ENCODE assay signal across 8 cellular contexts in genomic region chr19:35702223-35703012, GRCh38. TPM values are rescaled to one million over a fixed set of nuclear protein-coding genes. Genes with fewer than 3 reads are reported as not detected.
DNase-seq lines count a peak whose midpoint lies in the region; ATAC-seq, FAIRE-seq and TF ChIP-seq lines count a peak whose summit lies in the region.

No MANE protein-coding gene starts in this region.

- no peak for TF ChIP-seq POLR2A in endothelial cell of umbilical vein (IDR thresholded peaks at IDR 0.05; ENCODE audit: low read depth, low read length)

- ATAC-seq in GM21360 (IDR thresholded peaks at IDR 0.05; ENCODE audit: unreplicated experiment) = peak; percentile 88

- H3K9me1 ChIP-seq in endothelial cell of umbilical vein (replicated peaks; ENCODE audit: control insufficient read depth, extremely low read depth, insufficient read depth, low read length) = no peaks in the 10 kb centered on the region

- H3K27me3 ChIP-seq in endothelial cell of umbilical vein (ENCODE audit: control insufficient read depth in 2 of 2, insufficient read depth in 2 of 2, low read length in 2 of 2) = no peaks in the 10 kb centered on the region

- no peak overlapping the region for H3K27ac ChIP-seq in endothelial cell of umbilical vein (ENCODE audit: insufficient read depth, low read depth, low read length)

- no peaks in the 10 kb centered on the region for H3K79me2 ChIP-seq in endothelial cell of umbilical vein (ENCODE audit: control insufficient read depth, insufficient read depth, low read length)

- dilution Hi-C loops in endothelial cell of umbilical vein (cut with MboI; ENCODE audit: extremely low pct_ligation_motif_present, low sequenced_read_pairs) = no loop called here

- H3K9ac ChIP-seq in endothelial cell of umbilical vein (replicated peaks; ENCODE audit: extremely low read depth, insufficient read depth, low read length) = no peak overlapping the region

- no peaks in the 10 kb centered on the region for H4K20me1 ChIP-seq in endothelial cell of umbilical vein (replicated peaks; ENCODE audit: control insufficient read depth, extremely low read depth, insufficient read depth, low read length)

- H3K4me3 ChIP-seq in endothelial cell of umbilical vein (replicated peaks in 1 of 3; ENCODE audit: insufficient read depth in 1 of 3, low read depth in 1 of 3, low read length in 3 of 3) = peak overlapping the region; percentile 11 to 45 (median 25)

- no peaks in the 10 kb centered on the region for H3K4me1 ChIP-seq in endothelial cell of umbilical vein (ENCODE audit: control insufficient read depth, extremely low read depth, insufficient read depth, low read length)

- peak; percentile 98 for FAIRE-seq in endothelial cell of umbilical vein (lab: Jason Lieb, UNC)

- TF ChIP-seq CTCF in endothelial cell of umbilical vein (IDR thresholded peaks at IDR 0.05; ENCODE audit: extremely low read depth in 1 of 2, insufficient read depth in 1 of 2, low read depth in 1 of 2, low read length in 2 of 2) = no peak

- CTCF ChIA-PET in endothelial cell of umbilical vein (lab: Charles Lee) = interaction anchor here (0.6 to 2.5 kb wide), 12 partner anchors 8 to 351 kb away, joined by 3 to 12 read pairs (median 4); partner anchors contain the start of gene LIN37

- BruUV-seq in endothelial cell of umbilical vein (replicated peaks; lab: Mats Ljungman, UMichigan) = no TSS peak

- intact Hi-C loops in endothelial cell of umbilical vein (cut with micrococcal nuclease) = loop anchor here (1.0 kb wide), 1 partner anchor 15 kb away; no protein-coding TSS in a partner anchor

- POLR2A ChIA-PET in endothelial cell of umbilical vein (lab: Charles Lee) = no interaction called here

- H2AFZ ChIP-seq in endothelial cell of umbilical vein (ENCODE audit: low read depth, low read length) = peak overlapping the region; percentile 83

- peak overlapping the region; percentile 74 for H3K4me2 ChIP-seq in endothelial cell of umbilical vein (ENCODE audit: insufficient read depth, low read length)

- no peaks in the 10 kb centered on the region for H3K36me3 ChIP-seq in endothelial cell of umbilical vein (ENCODE audit: control insufficient read depth in 2 of 2, extremely low read depth in 1 of 2, insufficient read depth in 2 of 2, low read length in 2 of 2)

- H3K9me3 ChIP-seq in endothelial cell of umbilical vein (replicated peaks; ENCODE audit: control insufficient read depth, insufficient read depth, low read length) = no peaks in the 10 kb centered on the region

- DNase-seq in COLO829 (ENCODE audit: low spot score) = peak; percentile 96
- peak; percentile 99 for DNase-seq in HT-29 (ENCODE audit: low spot score)
- peak; percentile 95 to 96 for DNase-seq in NOMO-1 (lab: John Stamatoyannopoulos, UW; ENCODE audit: unreplicated experiment in 2 of 2)
- peak; percentile 84 for DNase-seq in activated CD8-positive, alpha-beta memory T cell treated with anti-CD3 and anti-CD28 coated beads, Interleukin-2, amount 50 U/mL, for 1 hour (ENCODE audit: extremely low read depth)
- peak; percentile 97 for DNase-seq in endothelial cell of umbilical vein (ENCODE audit: low read depth, low spot score)
- DNase-seq in midbrain (lab: John Stamatoyannopoulos, UW) = peak; percentile 99
- peak; percentile 92 to 93 for DNase-seq in stimulated activated CD8-positive, alpha-beta memory T cell treated with anti-CD3 and anti-CD28 coated beads, Interleukin-15, amount 100 ng/mL, for 48 hours (ENCODE audit: low read depth in 2 of 2)

TF ChIP-seq in endothelial cell of umbilical vein, 7 proteins besides CTCF, POLR2A, EP300 and RAD21:
- no peak for TF ChIP-seq MYC (IDR thresholded peaks at IDR 0.05; ENCODE audit: low read depth, low read length)
- TF ChIP-seq JUN (IDR thresholded peaks at IDR 0.05; ENCODE audit: borderline replicate concordance, insufficient read depth, insufficient read length, low read depth) = no peak
- no peak for TF ChIP-seq EZH2 (IDR thresholded peaks at IDR 0.05; ENCODE audit: borderline replicate concordance, low read depth, low read length, severe bottlenecking)
- no peak for TF ChIP-seq GATA2 (IDR thresholded peaks at IDR 0.05; ENCODE audit: insufficient read depth, insufficient read length, low read depth, low read length)
- TF ChIP-seq MAX (IDR thresholded peaks at IDR 0.05; ENCODE audit: insufficient read depth, insufficient read length) = no peak

RNA-seq across cellular contexts. Expression of gene ZBTB32, which starts 1.9 kb away (rescaled TPM):
- total RNA-seq in HT-29 (2014; rRNA removed; shearing (Covaris generic)) = not detected in 2 replicates
- not detected in 2 replicates for total RNA-seq in endothelial cell of umbilical vein
- polyA plus RNA-seq in endothelial cell of umbilical vein = not detected in 2 replicates
- not detected in 2 replicates for polyA plus RNA-seq in endothelial cell of umbilical vein (2011; cell fraction: cytosol; rRNA removed)
- not detected in 2 replicates for polyA plus RNA-seq in endothelial cell of umbilical vein (2011; cell fraction: nucleus; rRNA removed)
- polyA plus RNA-seq in endothelial cell of umbilical vein (2012) = 0.23 TPM in 1 of 2 replicates, not detected in the other
- not detected in 2 replicates for polyA minus RNA-seq in endothelial cell of umbilical vein
- polyA minus RNA-seq in endothelial cell of umbilical vein (2011; cell fraction: cytosol; rRNA and poly(A)+ RNA removed) = not detected
- polyA minus RNA-seq in endothelial cell of umbilical vein (2011; cell fraction: nucleus; rRNA and poly(A)+ RNA removed) = not detected in 2 replicates

RNA-seq across cellular contexts. Expression of gene KMT2B, which starts 15.4 kb away (rescaled TPM):
- 29.3 and 30.9 TPM in 2 replicates for total RNA-seq in HT-29 (2014; rRNA removed; shearing (Covaris generic))
- 37.2 and 40.0 TPM in 2 replicates for total RNA-seq in endothelial cell of umbilical vein
- polyA plus RNA-seq in endothelial cell of umbilical vein = 28.4 and 30.1 TPM in 2 replicates
- 24.0 and 26.7 TPM in 2 replicates for polyA plus RNA-seq in endothelial cell of umbilical vein (2011; cell fraction: cytosol; rRNA removed)
- 104 and 136 TPM in 2 replicates for polyA plus RNA-seq in endothelial cell of umbilical vein (2011; cell fraction: nucleus; rRNA removed)
- 29.0 and 33.0 TPM in 2 replicates for polyA plus RNA-seq in endothelial cell of umbilical vein (2012)
- 18.3 and 18.8 TPM in 2 replicates for polyA minus RNA-seq in endothelial cell of umbilical vein
- polyA minus RNA-seq in endothelial cell of umbilical vein (2011; cell fraction: cytosol; rRNA and poly(A)+ RNA removed) = 11.7 TPM
- 17.0 and 23.1 TPM in 2 replicates for polyA minus RNA-seq in endothelial cell of umbilical vein (2011; cell fraction: nucleus; rRNA and poly(A)+ RNA removed)

RNA-seq across cellular contexts. Expression of gene UPK1A, which starts 36.1 kb away (rescaled TPM):
- not detected in 2 replicates for total RNA-seq in HT-29 (2014; rRNA removed; shearing (Covaris generic))
- total RNA-seq in endothelial cell of umbilical vein = not detected in 2 replicates
- polyA plus RNA-seq in endothelial cell of umbilical vein = 0.13 TPM in 1 of 2 replicates, not detected in the other
- 0.06 TPM in 1 of 2 replicates, not detected in the other for polyA plus RNA-seq in endothelial cell of umbilical vein (2011; cell fraction: cytosol; rRNA removed)
- 0.22 TPM in 1 of 2 replicates, not detected in the other for polyA plus RNA-seq in endothelial cell of umbilical vein (2011; cell fraction: nucleus; rRNA removed)
- not detected in 2 replicates for polyA plus RNA-seq in endothelial cell of umbilical vein (2012)
- polyA minus RNA-seq in endothelial cell of umbilical vein = not detected in 2 replicates
- not detected for polyA minus RNA-seq in endothelial cell of umbilical vein (2011; cell fraction: cytosol; rRNA and poly(A)+ RNA removed)
- polyA minus RNA-seq in endothelial cell of umbilical vein (2011; cell fraction: nucleus; rRNA and poly(A)+ RNA removed) = not detected in 2 replicates

RNA-seq across cellular contexts. Expression of gene IGFLR1, which starts 39.8 kb away (rescaled TPM):
- 10.0 and 13.4 TPM in 2 replicates for total RNA-seq in HT-29 (2014; rRNA removed; shearing (Covaris generic))
- total RNA-seq in endothelial cell of umbilical vein = 2.6 and 3.4 TPM in 2 replicates
- 7.6 and 11.8 TPM in 2 replicates for polyA plus RNA-seq in endothelial cell of umbilical vein
- polyA plus RNA-seq in endothelial cell of umbilical vein (2011; cell fraction: cytosol; rRNA removed) = 2.3 and 4.5 TPM in 2 replicates
- 3.4 and 4.9 TPM in 2 replicates for polyA plus RNA-seq in endothelial cell of umbilical vein (2011; cell fraction: nucleus; rRNA removed)
- 2.8 and 3.8 TPM in 2 replicates for polyA plus RNA-seq in endothelial cell of umbilical vein (2012)
- 1.1 and 2.8 TPM in 2 replicates for polyA minus RNA-seq in endothelial cell of umbilical vein
- 5.9 TPM for polyA minus RNA-seq in endothelial cell of umbilical vein (2011; cell fraction: cytosol; rRNA and poly(A)+ RNA removed)
- 0.96 and 1.7 TPM in 2 replicates for polyA minus RNA-seq in endothelial cell of umbilical vein (2011; cell fraction: nucleus; rRNA and poly(A)+ RNA removed)

RNA-seq across cellular contexts. Expression of gene U2AF1L4, which starts 42.8 kb away (rescaled TPM):
- total RNA-seq in HT-29 (2014; rRNA removed; shearing (Covaris generic)) = 20.0 and 20.9 TPM in 2 replicates
- 5.6 and 10.5 TPM in 2 replicates for total RNA-seq in endothelial cell of umbilical vein
- 13.5 and 15.0 TPM in 2 replicates for polyA plus RNA-seq in endothelial cell of umbilical vein
- 8.4 and 10.2 TPM in 2 replicates for polyA plus RNA-seq in endothelial cell of umbilical vein (2011; cell fraction: cytosol; rRNA removed)
- 42.0 and 48.4 TPM in 2 replicates for polyA plus RNA-seq in endothelial cell of umbilical vein (2011; cell fraction: nucleus; rRNA removed)
- 7.9 and 8.9 TPM in 2 replicates for polyA plus RNA-seq in endothelial cell of umbilical vein (2012)
- polyA minus RNA-seq in endothelial cell of umbilical vein = 6.2 and 7.0 TPM in 2 replicates
- 6.1 TPM for polyA minus RNA-seq in endothelial cell of umbilical vein (2011; cell fraction: cytosol; rRNA and poly(A)+ RNA removed)
- polyA minus RNA-seq in endothelial cell of umbilical vein (2011; cell fraction: nucleus; rRNA and poly(A)+ RNA removed) = 8.8 and 11.3 TPM in 2 replicates
